In genomic region chr17:417691-418420, GRCh38 we compare ENCODE assay signal across 20 cellular contexts. TPM values are rescaled to one million over a fixed set of nuclear protein-coding genes. Genes with fewer than 3 reads are reported as not detected.
DNase-seq lines count a peak whose midpoint lies in the region; ATAC-seq, FAIRE-seq and TF ChIP-seq lines count a peak whose summit lies in the region.
"Had no signal": no experiment of that assay in that cellular context is flagged by ENCODE, and none has a peak within 500 bp of the region (broad histone marks: within the 10 kb centered on the region; RNA-seq: fewer than 3 reads in every experiment).

No MANE protein-coding gene starts in this region.

- H3K27me3 ChIP-seq in neutrophil: no peaks in the 10 kb centered on the region
- H3K27me3 ChIP-seq: brain microvascular endothelial cell, colonic mucosa, heart left ventricle, MG63, right atrium auricular region had no signal

- H3K4me3 Mint-ChIP-seq in activated naive CD4-positive, alpha-beta T cell treated with anti-CD3 and anti-CD28 coated beads for 36 hours: peak overlapping the region; percentile 49
- peak overlapping the region; percentile 64 for H3K4me3 Mint-ChIP-seq in activated naive CD8-positive, alpha-beta T cell

- TF ChIP-seq CTCF in neutrophil (IDR thresholded peaks at IDR 0.05): no peak

- intact Hi-C loops in activated naive CD4-positive, alpha-beta T cell treated with anti-CD3 and anti-CD28 coated beads for 36 hours (cut with micrococcal nuclease): loop anchor here (1.0 to 2.0 kb wide), 3 partner anchors 9 to 578 kb away; no protein-coding TSS in a partner anchor

- peak; percentile 26 for FAIRE-seq in HTR-8/SVneo (lab: Jason Lieb, UNC)
- FAIRE-seq: H1 had no signal

- ATAC-seq in HG02678 (IDR thresholded peaks at IDR 0.05; ENCODE audit: unreplicated experiment): no peak
- ATAC-seq: heart left ventricle had no signal

- peaks cover 69% of the 10 kb centered on the region for H3K4me1 Mint-ChIP-seq in activated naive CD4-positive, alpha-beta T cell treated with anti-CD3 and anti-CD28 coated beads for 36 hours (ENCODE audit: low read depth)
- peaks cover 78% of the 10 kb centered on the region for H3K4me1 Mint-ChIP-seq in activated naive CD8-positive, alpha-beta T cell (ENCODE audit: low read depth)

- H3K4me1 ChIP-seq in neutrophil (ENCODE audit: control insufficient read depth in 1 of 2, insufficient read depth in 1 of 2, low read depth in 1 of 2, low read length in 1 of 2): peaks cover 81 to 89% of the 10 kb centered on the region in 2 experiments
- H3K4me1 ChIP-seq: colonic mucosa, right atrium auricular region had no signal

- H3K9me3 Mint-ChIP-seq in activated naive CD4-positive, alpha-beta T cell treated with anti-CD3 and anti-CD28 coated beads for 36 hours: no peaks in the 10 kb centered on the region
- no peaks in the 10 kb centered on the region for H3K9me3 Mint-ChIP-seq in activated naive CD8-positive, alpha-beta T cell (ENCODE audit: low read depth)

- H3K36me3 ChIP-seq in neutrophil: no peaks in the 10 kb centered on the region
- H3K36me3 ChIP-seq: brain microvascular endothelial cell, colonic mucosa, MG63, right atrium auricular region, thoracic aorta, WERI-Rb-1 had no signal

- H3K27ac Mint-ChIP-seq in activated naive CD4-positive, alpha-beta T cell treated with anti-CD3 and anti-CD28 coated beads for 36 hours: peak overlapping the region; percentile 100
- H3K27ac Mint-ChIP-seq in activated naive CD8-positive, alpha-beta T cell: peak overlapping the region; percentile 99

- CTCF ChIA-PET in activated naive CD4-positive, alpha-beta T cell treated with anti-CD3 and anti-CD28 coated beads for 36 hours (lab: Charles Lee): interaction anchor here (0.6 to 0.7 kb wide), 3 partner anchors 27 to 876 kb away, joined by 3 to 5 read pairs (median 3); no protein-coding TSS in a partner anchor

- H3K27me3 Mint-ChIP-seq in activated naive CD4-positive, alpha-beta T cell treated with anti-CD3 and anti-CD28 coated beads for 36 hours (ENCODE audit: low read depth): no peaks in the 10 kb centered on the region
- no peaks in the 10 kb centered on the region for H3K27me3 Mint-ChIP-seq in activated naive CD8-positive, alpha-beta T cell

- H3K27ac ChIP-seq in neutrophil: peak overlapping the region; percentile 8
- H3K27ac ChIP-seq: brain microvascular endothelial cell, colonic mucosa, right atrium auricular region, thoracic aorta, WERI-Rb-1 had no signal

- peaks cover 17% of the 10 kb centered on the region for H3K36me3 Mint-ChIP-seq in activated naive CD4-positive, alpha-beta T cell treated with anti-CD3 and anti-CD28 coated beads for 36 hours (ENCODE audit: low read depth)
- no peaks in the 10 kb centered on the region for H3K36me3 Mint-ChIP-seq in activated naive CD8-positive, alpha-beta T cell

- H3K4me3 ChIP-seq in neutrophil (ENCODE audit: low read depth in 1 of 2, low read length in 1 of 2): peak overlapping the region in 1 of 2 experiments; percentile 4
- H3K4me3 ChIP-seq: colonic mucosa, heart left ventricle, MG63, right atrium auricular region, thoracic aorta had no signal

- no peaks in the 10 kb centered on the region for H3K9me3 ChIP-seq in neutrophil
- H3K9me3 ChIP-seq: colonic mucosa, heart left ventricle, MG63, right atrium auricular region, thoracic aorta had no signal

- DNase-seq in activated naive CD4-positive, alpha-beta T cell treated with anti-CD3 and anti-CD28 coated beads for 36 hours: no peak
- no peak for DNase-seq in activated naive CD4-positive, alpha-beta T cell (lab: John Stamatoyannopoulos, UW)
- DNase-seq in HTR-8/SVneo (ENCODE audit: insufficient read length, low spot score) (no peak), NCI-H2171 (lab: John Stamatoyannopoulos, UW) (no peak), hippocampal formation (lab: John Stamatoyannopoulos, UW) (no peak)
- DNase-seq: brain microvascular endothelial cell, colonic mucosa, COR-L47, heart left ventricle, MG63, NCI-H146, NCI-H82, SHP77, WERI-Rb-1 had no signal

RNA-seq across cellular contexts. Expression of gene RFLNB, which starts 27.9 kb away (rescaled TPM):
- total RNA-seq in activated naive CD4-positive, alpha-beta T cell treated with anti-CD3 and anti-CD28 coated beads for 36 hours: 10 to 100 TPM; 34.3 to 35.6 TPM
